In the genomic region with DNA sequence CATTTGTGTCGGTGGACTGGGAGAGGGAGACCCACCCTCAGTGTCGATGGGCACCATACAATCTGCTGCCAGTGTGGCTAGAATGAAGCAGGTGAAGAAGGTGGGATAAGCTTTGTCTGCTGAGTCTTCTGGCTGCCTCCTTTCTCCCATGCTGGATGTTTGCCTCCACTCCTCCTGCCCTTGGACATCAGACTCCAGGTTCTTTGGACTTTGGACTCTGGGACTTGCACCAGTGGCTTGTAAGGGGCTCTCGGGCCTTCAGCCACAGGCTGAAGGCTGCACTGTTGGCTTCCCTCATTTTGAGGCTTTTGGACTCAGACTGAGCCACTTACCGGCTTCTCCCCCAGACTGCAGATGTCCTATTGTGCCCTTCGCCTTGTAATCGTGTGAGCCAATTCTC, we compare ENCODE assay signal across 29 cellular contexts.
"Had no signal": no experiment of that assay in that cellular context is flagged by ENCODE, and none has a peak within 500 bp of the region (broad histone marks: within the 10 kb centered on the region; RNA-seq: fewer than 3 reads in every experiment).

No MANE protein-coding gene starts in this region.

- ATAC-seq: stimulated activated effector memory CD8-positive, alpha-beta T cell treated with anti-CD3 and anti-CD28 coated beads, Interleukin-12 subunit alpha, Interleukin-12 subunit beta, amount 100 ng/mL, for 72 hours; stimulated activated memory B cell treated with anti-CD40 and anti-IgM and Interleukin-4, amounts not matched to agents 10 μg/mL and 1 μg/mL and 100 μg/mL, for 72 hours; stimulated activated naive B cell treated with anti-CD40 and anti-IgM and Interleukin-4, amounts not matched to agents 10 μg/mL and 1 μg/mL and 100 μg/mL, for 72 hours; stimulated activated naive CD8-positive, alpha-beta T cell treated with anti-CD3 and anti-CD28 coated beads, Interleukin-15, amount 100 ng/mL, for 72 hours; stimulated activated naive CD8-positive, alpha-beta T cell treated with anti-CD3 and anti-CD28 coated beads, Interleukin-15, Interleukin-2, amounts not matched to agents 100 U/mL and 50 U/mL, for 24 hours; upper lobe of right lung had no signal

- FAIRE-seq: urothelium cell line had no signal

- H3K27me3 Mint-ChIP-seq: stimulated activated memory B cell treated with anti-CD40 and anti-IgM and Interleukin-4, amounts not matched to agents 10 μg/mL and 1 μg/mL and 100 μg/mL, for 72 hours; stimulated activated naive CD8-positive, alpha-beta T cell treated with anti-CD3 and anti-CD28 coated beads, Interleukin-15, amount 100 ng/mL, for 72 hours; stimulated activated naive CD8-positive, alpha-beta T cell treated with anti-CD3 and anti-CD28 coated beads, Interleukin-15, Interleukin-2, amounts not matched to agents 100 ng/mL and 50 ng/mL, for 24 hours; type B pancreatic cell had no signal

- H3K27me3 ChIP-seq: stomach, suprapubic skin, testis, thyroid gland, tibial artery, tibial nerve, transverse colon, upper lobe of left lung, upper lobe of right lung, uterus, vagina had no signal

- H3K4me1 ChIP-seq: suprapubic skin, tibial nerve, upper lobe of right lung, uterus, vagina had no signal

- H3K27ac Mint-ChIP-seq: stimulated activated effector memory CD8-positive, alpha-beta T cell treated with anti-CD3 and anti-CD28 coated beads, Interleukin-12 subunit alpha, Interleukin-12 subunit beta, amount 100 ng/mL, for 72 hours; stimulated activated memory B cell treated with anti-CD40 and anti-IgM and Interleukin-4, amounts not matched to agents 10 μg/mL and 1 μg/mL and 100 μg/mL, for 72 hours; stimulated activated naive B cell treated with anti-CD40 and anti-IgM and Interleukin-4, amounts not matched to agents 10 μg/mL and 1 μg/mL and 100 μg/mL, for 72 hours; stimulated activated naive CD8-positive, alpha-beta T cell treated with anti-CD3 and anti-CD28 coated beads, Interleukin-15, amount 100 ng/mL, for 72 hours; stimulated activated naive CD8-positive, alpha-beta T cell treated with anti-CD3 and anti-CD28 coated beads, Interleukin-15, Interleukin-2, amounts not matched to agents 100 ng/mL and 50 ng/mL, for 24 hours; type B pancreatic cell had no signal

- H3K9me3 ChIP-seq: stomach, suprapubic skin, testis, thoracic aorta, thyroid gland, tibial artery, tibial nerve, transverse colon, upper lobe of left lung, upper lobe of right lung, uterus, vagina had no signal

- H3K4me1 Mint-ChIP-seq: stimulated activated effector memory CD8-positive, alpha-beta T cell treated with anti-CD3 and anti-CD28 coated beads, Interleukin-12 subunit alpha, Interleukin-12 subunit beta, amount 100 ng/mL, for 72 hours; stimulated activated memory B cell treated with anti-CD40 and anti-IgM and Interleukin-4, amounts not matched to agents 10 μg/mL and 1 μg/mL and 100 μg/mL, for 72 hours; stimulated activated naive B cell treated with anti-CD40 and anti-IgM and Interleukin-4, amounts not matched to agents 10 μg/mL and 1 μg/mL and 100 μg/mL, for 72 hours; stimulated activated naive CD8-positive, alpha-beta T cell treated with anti-CD3 and anti-CD28 coated beads, Interleukin-15, amount 100 ng/mL, for 72 hours had no signal

- H3K36me3 Mint-ChIP-seq: stimulated activated effector memory CD8-positive, alpha-beta T cell treated with anti-CD3 and anti-CD28 coated beads, Interleukin-12 subunit alpha, Interleukin-12 subunit beta, amount 100 ng/mL, for 72 hours; stimulated activated memory B cell treated with anti-CD40 and anti-IgM and Interleukin-4, amounts not matched to agents 10 μg/mL and 1 μg/mL and 100 μg/mL, for 72 hours; stimulated activated naive B cell treated with anti-CD40 and anti-IgM and Interleukin-4, amounts not matched to agents 10 μg/mL and 1 μg/mL and 100 μg/mL, for 72 hours; type B pancreatic cell had no signal

- H3K4me3 ChIP-seq: stomach, suprapubic skin, testis, thoracic aorta, thyroid gland, tibial artery, tibial nerve, transverse colon, upper lobe of left lung, upper lobe of right lung, uterus, vagina had no signal

- DNase-seq: stimulated activated CD4-positive, alpha-beta T cell treated with anti-CD3 and anti-CD28 coated beads, Interleukin-2, amount 100 ng/mL, for 48 hours; stimulated activated CD4-positive, alpha-beta T cell treated with anti-CD3 and anti-CD28 coated beads, Interleukin-4, amount 100 ng/mL, for 1 hour; stimulated activated CD4-positive, alpha-beta T cell treated with anti-CD3 and anti-CD28 coated beads, Interleukin-4, amount 100 ng/mL, for 24 hours; stimulated activated CD4-positive, alpha-beta T cell treated with anti-CD3 and anti-CD28 coated beads, Interleukin-4, amount 100 ng/mL, for 4 hours; stimulated activated CD8-positive, alpha-beta memory T cell treated with anti-CD3 and anti-CD28 coated beads, Interleukin-4, amount 100 ng/mL, for 48 hours; stimulated activated naive B cell treated with anti-CD40 and anti-IgM and Interleukin-4, amounts not matched to agents 10 μg/mL and 1 μg/mL and 100 μg/mL, for 72 hours; stimulated activated naive CD4-positive, alpha-beta T cell; stimulated activated naive CD4-positive, alpha-beta T cell treated with Interleukin-2 at 50 U/mL for 16 hours; stimulated activated naive CD8-positive, alpha-beta T cell treated with anti-CD3 and anti-CD28 coated beads, Interleukin-15, amount 100 ng/mL, for 72 hours; stimulated activated naive CD8-positive, alpha-beta T cell treated with anti-CD3 and anti-CD28 coated beads, Interleukin-15, Interleukin-2, amounts not matched to agents 100 U/mL and 50 U/mL, for 24 hours; stomach; substantia nigra; testis; thyroid gland; tibial artery; transverse colon; trophoblast cell; upper lobe of left lung; upper lobe of right lung; uterus had no signal

- H3K27ac ChIP-seq: stomach, suprapubic skin, thoracic aorta, thyroid gland, tibial artery, tibial nerve, transverse colon, upper lobe of left lung, upper lobe of right lung, uterus, vagina had no signal

- H3K9me3 Mint-ChIP-seq: stimulated activated effector memory CD8-positive, alpha-beta T cell treated with anti-CD3 and anti-CD28 coated beads, Interleukin-12 subunit alpha, Interleukin-12 subunit beta, amount 100 ng/mL, for 72 hours; stimulated activated memory B cell treated with anti-CD40 and anti-IgM and Interleukin-4, amounts not matched to agents 10 μg/mL and 1 μg/mL and 100 μg/mL, for 72 hours; stimulated activated naive B cell treated with anti-CD40 and anti-IgM and Interleukin-4, amounts not matched to agents 10 μg/mL and 1 μg/mL and 100 μg/mL, for 72 hours; stimulated activated naive CD8-positive, alpha-beta T cell treated with anti-CD3 and anti-CD28 coated beads, Interleukin-15, amount 100 ng/mL, for 72 hours; stimulated activated naive CD8-positive, alpha-beta T cell treated with anti-CD3 and anti-CD28 coated beads, Interleukin-15, Interleukin-2, amounts not matched to agents 100 ng/mL and 50 ng/mL, for 24 hours; type B pancreatic cell had no signal

- H3K4me3 Mint-ChIP-seq: stimulated activated effector memory CD8-positive, alpha-beta T cell treated with anti-CD3 and anti-CD28 coated beads, Interleukin-12 subunit alpha, Interleukin-12 subunit beta, amount 100 ng/mL, for 72 hours; stimulated activated memory B cell treated with anti-CD40 and anti-IgM and Interleukin-4, amounts not matched to agents 10 μg/mL and 1 μg/mL and 100 μg/mL, for 72 hours; stimulated activated naive B cell treated with anti-CD40 and anti-IgM and Interleukin-4, amounts not matched to agents 10 μg/mL and 1 μg/mL and 100 μg/mL, for 72 hours; stimulated activated naive CD8-positive, alpha-beta T cell treated with anti-CD3 and anti-CD28 coated beads, Interleukin-15, amount 100 ng/mL, for 72 hours; stimulated activated naive CD8-positive, alpha-beta T cell treated with anti-CD3 and anti-CD28 coated beads, Interleukin-15, Interleukin-2, amounts not matched to agents 100 ng/mL and 50 ng/mL, for 24 hours; type B pancreatic cell had no signal

- H3K36me3 ChIP-seq: stomach, suprapubic skin, thoracic aorta, thyroid gland, tibial artery, tibial nerve, transverse colon, upper lobe of left lung, upper lobe of right lung, uterus, vagina had no signal
